Comparison of ENCODE assay signal across 15 cellular contexts in genomic region chr13:40536443-40537113, GRCh38.
DNase-seq lines count a peak whose midpoint lies in the region; ATAC-seq and TF ChIP-seq lines count a peak whose summit lies in the region.
"Had no signal": no experiment of that assay in that cellular context is flagged by ENCODE, and none has a peak within 500 bp of the region (broad histone marks: within the 10 kb centered on the region; RNA-seq: fewer than 3 reads in every experiment).

No MANE protein-coding gene starts in this region.

- peaks cover 22% of the 10 kb centered on the region for H3K4me1 Mint-ChIP-seq in chondrocyte (ENCODE audit: low read depth)

- H3K27ac Mint-ChIP-seq in chondrocyte (ENCODE audit: unreplicated experiment): peak overlapping the region; percentile 2
- H3K27ac Mint-ChIP-seq: activated naive CD8-positive, alpha-beta T cell had no signal

- H3K27me3 ChIP-seq in Karpas-422 (ENCODE audit: low read length) (no peaks in the 10 kb centered on the region), tibial artery (no peaks in the 10 kb centered on the region), MM.1S (replicated peaks; ENCODE audit: insufficient read depth, low read length) (no peaks in the 10 kb centered on the region)
- H3K27me3 ChIP-seq: BLaER1 treated with 17β-estradiol and CSF1 and Interleukin-3, amounts not matched to agents 10 nM and 100 nM had no signal

- H3K4me1 ChIP-seq in Karpas-422 (ENCODE audit: low read length) (peaks cover 41% of the 10 kb centered on the region), mucosa of descending colon (ENCODE audit: low read depth) (no peaks in the 10 kb centered on the region), tibial artery (peaks cover 0 to 18% (median 8%) of the 10 kb centered on the region in 4 donors), MM.1S (ENCODE audit: low read length) (no peaks in the 10 kb centered on the region)

- no peak overlapping the region for H3K4me3 Mint-ChIP-seq in chondrocyte (ENCODE audit: unreplicated experiment)
- H3K4me3 Mint-ChIP-seq: activated naive CD8-positive, alpha-beta T cell had no signal

- H3K36me3 ChIP-seq in Karpas-422 (ENCODE audit: insufficient read depth, low read length) (no peaks in the 10 kb centered on the region), mucosa of descending colon (ENCODE audit: low read depth) (no peaks in the 10 kb centered on the region), tibial artery (no peaks in the 10 kb centered on the region), MM.1S (replicated peaks; ENCODE audit: insufficient read depth, low read length) (no peaks in the 10 kb centered on the region)
- H3K36me3 ChIP-seq: BLaER1 treated with 17β-estradiol and CSF1 and Interleukin-3, amounts not matched to agents 10 nM and 100 nM had no signal

- intact Hi-C loops in mucosa of descending colon (cut with DNase I, micrococcal nuclease): no loop called here
- intact Hi-C loops in posterior vena cava (cut with DNase I): no loop called here
- intact Hi-C loops in tibial artery (cut with DNase I; ENCODE audit: low total_unique reads): no loop called here

- H2AFZ ChIP-seq in Karpas-422 (ENCODE audit: low read length) (no peak overlapping the region), MM.1S (ENCODE audit: low read length) (no peak overlapping the region)

- no peak for TF ChIP-seq CTCF in chondrocyte (IDR thresholded peaks at IDR 0.05)
- TF ChIP-seq CTCF in mucosa of descending colon (IDR thresholded peaks at IDR 0.05): no peak
- no peak for TF ChIP-seq CTCF in tibial artery (IDR thresholded peaks at IDR 0.05)
- no peak for TF ChIP-seq CTCF in MM.1S (IDR thresholded peaks at IDR 0.05; ENCODE audit: low read length)

- ATAC-seq in mucosa of descending colon (peak; percentile 90), GM21825 (IDR thresholded peaks at IDR 0.05; ENCODE audit: unreplicated experiment) (no peak)

- H3K4me3 ChIP-seq in Karpas-422 (ENCODE audit: low read length): no peak overlapping the region
- H3K4me3 ChIP-seq in mucosa of descending colon: no peak overlapping the region
- no peak overlapping the region for H3K4me3 ChIP-seq in tibial artery
- H3K4me3 ChIP-seq in MM.1S (ENCODE audit: low read length): no peak overlapping the region
- H3K4me3 ChIP-seq: BLaER1 treated with 17β-estradiol and CSF1 and Interleukin-3, amounts not matched to agents 10 nM and 100 nM; coronary artery had no signal

- H3K9me2 ChIP-seq in Karpas-422 (replicated peaks; ENCODE audit: insufficient read depth, low read length) (no peaks in the 10 kb centered on the region), MM.1S (replicated peaks; ENCODE audit: insufficient read depth, low read length) (no peaks in the 10 kb centered on the region)

- H3K9me3 ChIP-seq in Karpas-422 (ENCODE audit: low read length) (no peaks in the 10 kb centered on the region), mucosa of descending colon (no peaks in the 10 kb centered on the region), tibial artery (no peaks in the 10 kb centered on the region), MM.1S (replicated peaks; ENCODE audit: insufficient read depth, low read length) (no peaks in the 10 kb centered on the region)
- H3K9me3 ChIP-seq: BLaER1 treated with 17β-estradiol and CSF1 and Interleukin-3, amounts not matched to agents 10 nM and 100 nM had no signal

- H3K36me3 Mint-ChIP-seq in chondrocyte (ENCODE audit: low read depth): no peaks in the 10 kb centered on the region
- H3K36me3 Mint-ChIP-seq: activated naive CD8-positive, alpha-beta T cell had no signal

- H4K20me1 ChIP-seq in Karpas-422 (ENCODE audit: insufficient read depth, low read depth, low read length): no peaks in the 10 kb centered on the region
- no peaks in the 10 kb centered on the region for H4K20me1 ChIP-seq in MM.1S (ENCODE audit: insufficient read depth, low read length)
- H4K20me1 ChIP-seq: BLaER1 treated with 17β-estradiol and CSF1 and Interleukin-3, amounts not matched to agents 10 nM and 100 nM had no signal

- peak overlapping the region; percentile 48 for H3K4me2 ChIP-seq in Karpas-422 (ENCODE audit: low read depth, low read length, poor library complexity, severe bottlenecking)
- no peak overlapping the region for H3K4me2 ChIP-seq in MM.1S (ENCODE audit: low read depth, low read length)
- H3K4me2 ChIP-seq: BLaER1 treated with 17β-estradiol and CSF1 and Interleukin-3, amounts not matched to agents 10 nM and 100 nM had no signal

- H3K9me3 Mint-ChIP-seq in chondrocyte (ENCODE audit: low read depth): no peaks in the 10 kb centered on the region

- H3F3A ChIP-seq in MM.1S (ENCODE audit: insufficient read depth, low read length): no peaks in the 10 kb centered on the region

- no peaks in the 10 kb centered on the region for H3K27me3 Mint-ChIP-seq in chondrocyte (ENCODE audit: low read depth)
- H3K27me3 Mint-ChIP-seq: activated naive CD8-positive, alpha-beta T cell had no signal

- H3K9ac ChIP-seq in Karpas-422 (ENCODE audit: low read length): peak overlapping the region; percentile 14; the same call in 1 of the 2 replicates
- no peak overlapping the region for H3K9ac ChIP-seq in MM.1S (ENCODE audit: low read length)
- H3K9ac ChIP-seq: BLaER1 treated with 17β-estradiol and CSF1 and Interleukin-3, amounts not matched to agents 10 nM and 100 nM had no signal

- no peaks in the 10 kb centered on the region for H3K79me2 ChIP-seq in Karpas-422 (ENCODE audit: low read length)
- H3K79me2 ChIP-seq in MM.1S (ENCODE audit: low read length): no peaks in the 10 kb centered on the region

- DNase-seq in CD1c-positive myeloid dendritic cell (ENCODE audit: extremely low spot score): peak; percentile 6
- peak; percentile 86 for DNase-seq in Karpas-422
- no peak for DNase-seq in chondrocyte (ENCODE audit: low spot score)
- peak in 2 of 3 donors; percentile 55 to 75 for DNase-seq in mucosa of descending colon
- no peak for DNase-seq in posterior vena cava (ENCODE audit: low spot score)
- no peak for DNase-seq in tibial artery
- DNase-seq in MM.1S: no peak
- DNase-seq: left cardiac atrium, NCI-H1436 treated with DMSO at 0.1 percent for 48 hours, occipital lobe, OCI-M1 had no signal

- H3K27ac ChIP-seq in Karpas-422 (ENCODE audit: low read length): no peak overlapping the region; the same call in 1 of the 2 replicates
- no peak overlapping the region for H3K27ac ChIP-seq in tibial artery
- no peak overlapping the region for H3K27ac ChIP-seq in MM.1S (ENCODE audit: low read length)
- H3K27ac ChIP-seq: BLaER1 treated with 17β-estradiol and CSF1 and Interleukin-3, amounts not matched to agents 10 nM and 100 nM; coronary artery had no signal

Comparison
In these comparisons a context has a peak if more than half of its experiments do, and no peak if none do; other contexts are left out.
1. DNase-seq: peak in CD1c-positive myeloid dendritic cell (single experiment), Karpas-422 (single experiment) and mucosa of descending colon (2 of 3); none in chondrocyte (single experiment), posterior vena cava (single experiment), tibial artery (0 of 2) and MM.1S (single experiment).